ENCODE assay signal across 10 cellular contexts in the genomic region with DNA sequence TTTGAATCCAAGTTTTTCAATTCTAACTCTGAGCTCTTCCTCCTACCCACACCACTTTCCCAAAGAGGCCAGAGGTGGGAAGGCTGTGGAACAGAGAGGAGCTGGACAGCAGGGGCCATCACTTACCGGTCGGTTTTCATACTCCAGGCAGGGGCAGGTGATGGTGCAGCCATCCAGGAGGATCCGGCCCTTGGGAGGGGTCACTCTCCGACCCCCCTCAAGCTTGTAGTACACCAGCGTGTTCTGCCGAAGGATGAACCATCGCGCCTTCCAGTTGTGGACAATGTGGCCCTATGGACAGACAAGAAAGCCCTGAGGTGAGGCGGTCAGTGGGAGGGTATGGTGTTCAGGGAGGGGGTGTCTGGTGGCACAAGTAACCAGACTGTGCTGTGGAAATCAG. TPM values are rescaled to one million over a fixed set of nuclear protein-coding genes. Genes with fewer than 3 reads are reported as not detected.
"Had no signal": no experiment of that assay in that cellular context is flagged by ENCODE, and none has a peak within 500 bp of the region (broad histone marks: within the 10 kb centered on the region; RNA-seq: fewer than 3 reads in every experiment).

No MANE protein-coding gene starts in this region.

- DNase-seq: H7, HFFc6, IMR-90, KG1 had no signal

- H3K9me3 ChIP-seq: HAP-1 had no signal

- H3K4me2 ChIP-seq: GM23338 had no signal

- H3K4me3 Mint-ChIP-seq: GM23338, HFFc6 had no signal

- H3K27ac Mint-ChIP-seq: GM23338, HFFc6 had no signal

- FAIRE-seq: K562 had no signal

- H3K27ac ChIP-seq: HL-60 had no signal

- ATAC-seq: GM23338, HCT116, K562 had no signal

- H2AFZ ChIP-seq: GM23338 had no signal

- H3K4me3 ChIP-seq: GM23338, HAP-1, K562 had no signal

- H3K4me1 ChIP-seq: HAP-1 had no signal

- H3K9me3 Mint-ChIP-seq: GM23338, HFFc6 had no signal

- H3K36me3 ChIP-seq: HAP-1 had no signal

RNA-seq across cellular contexts. Expression of a gene that starts 14.4 kb away (rescaled TPM):
- total RNA-seq: H4, H7, K562 had no signal
- polyA plus RNA-seq: K562 had no signal
